In genomic region chr3:159919873-159920272, GRCh38 we compare ENCODE assay signal across 8 cellular contexts.
DNase-seq lines count a peak whose midpoint lies in the region; ATAC-seq and TF ChIP-seq lines count a peak whose summit lies in the region.
"Had no signal": no experiment of that assay in that cellular context is flagged by ENCODE, and none has a peak within 500 bp of the region (broad histone marks: within the 10 kb centered on the region; RNA-seq: fewer than 3 reads in every experiment).

No MANE protein-coding gene starts in this region.

- no peak overlapping the region for H3K4me3 ChIP-seq in osteoblast (ENCODE audit: insufficient read depth, low read length)

- H3K27me3 ChIP-seq in osteoblast (ENCODE audit: insufficient read depth, low read length) = no peaks in the 10 kb centered on the region

- no peak overlapping the region for H2AFZ ChIP-seq in osteoblast (ENCODE audit: low read length)

- peak overlapping the region; percentile 51 for H3K27ac ChIP-seq in osteoblast (ENCODE audit: low read depth, low read length)

- H3K4me1 ChIP-seq in osteoblast (ENCODE audit: insufficient read depth, low read length) = peaks cover 11% of the 10 kb centered on the region

- H3K4me2 ChIP-seq in osteoblast (ENCODE audit: insufficient read depth, low read length) = peak overlapping the region; percentile 16

- peak; percentile 78 for ATAC-seq in GM19395 (IDR thresholded peaks at IDR 0.05; ENCODE audit: unreplicated experiment)
- ATAC-seq in HG02884 (IDR thresholded peaks at IDR 0.05; ENCODE audit: unreplicated experiment) = peak; percentile 82
- no peak for ATAC-seq in left lobe of liver
- ATAC-seq: stimulated activated naive CD8-positive, alpha-beta T cell treated with anti-CD3 and anti-CD28 coated beads, Interleukin-15, amount 100 ng/mL, for 72 hours had no signal

- no peaks in the 10 kb centered on the region for H3K79me2 ChIP-seq in osteoblast (ENCODE audit: insufficient read depth, low read length)

- H3K36me3 ChIP-seq in osteoblast (ENCODE audit: insufficient read depth, low read length) = no peaks in the 10 kb centered on the region

- no peak for TF ChIP-seq CTCF in osteoblast (IDR thresholded peaks at IDR 0.05; ENCODE audit: extremely low read depth, low read depth, low read length)

- H3K9me3 ChIP-seq in osteoblast (ENCODE audit: low read depth, low read length) = no peaks in the 10 kb centered on the region

- no peaks in the 10 kb centered on the region for H4K20me1 ChIP-seq in osteoblast (ENCODE audit: insufficient read depth, low read length)

- DNase-seq in NOMO-1 treated with DMSO at 0.1 percent for 48 hours (lab: John Stamatoyannopoulos, UW; ENCODE audit: unreplicated experiment) (peak; percentile 94), osteoblast (ENCODE audit: insufficient read length, low spot score, missing footprints) (no peak), mesenteric fat pad (ENCODE audit: low spot score) (no peak), left lobe of liver (ENCODE audit: low spot score) (no peak)
- no peak for DNase-seq in activated CD8-positive, alpha-beta memory T cell treated with anti-CD3 and anti-CD28 coated beads, Interleukin-2, amount 50 U/mL, for 4 hours
- DNase-seq: stimulated activated naive CD8-positive, alpha-beta T cell treated with anti-CD3 and anti-CD28 coated beads, Interleukin-15, amount 100 ng/mL, for 72 hours had no signal
